Comparison of ENCODE assay signal across 28 cellular contexts in genomic region chr11:64078905-64079304, GRCh38. TPM values are rescaled to one million over a fixed set of nuclear protein-coding genes. Genes with fewer than 3 reads are reported as not detected.
"Had no signal": no experiment of that assay in that cellular context is flagged by ENCODE, and none has a peak within 500 bp of the region (broad histone marks: within the 10 kb centered on the region; RNA-seq: fewer than 3 reads in every experiment).

No MANE protein-coding gene starts in this region.

- H3K36me3 Mint-ChIP-seq: activated CD4-positive, alpha-beta memory T cell treated with anti-CD3 and anti-CD28 coated beads for 36 hours; activated naive CD4-positive, alpha-beta T cell treated with anti-CD3 and anti-CD28 coated beads, Interleukin-2, amount 10 ng/mL, durations not matched to agents 7 days and 5 days; activated naive CD8-positive, alpha-beta T cell treated with anti-CD3 and anti-CD28 coated beads, Interleukin-2, amount 10 ng/mL, durations not matched to agents 7 days and 5 days; natural killer cell had no signal

- H3K27me3 ChIP-seq: esophagus squamous epithelium, heart right ventricle, neutrophil, right lobe of liver, thyroid gland, upper lobe of left lung, vagina had no signal

- H3K27ac ChIP-seq: epithelial cell of prostate, esophagus squamous epithelium, heart right ventricle, neutrophil, right lobe of liver, thyroid gland, upper lobe of left lung, vagina had no signal

- H3K27me3 Mint-ChIP-seq: activated CD4-positive, alpha-beta memory T cell treated with anti-CD3 and anti-CD28 coated beads for 36 hours; activated CD4-positive, alpha-beta T cell treated with anti-CD3 and anti-CD28 coated beads, Interleukin-2, amount 10 ng/mL, durations not matched to agents 24 days and 14 days; activated naive CD8-positive, alpha-beta T cell treated with anti-CD3 and anti-CD28 coated beads, Interleukin-2, amount 10 ng/mL, durations not matched to agents 7 days and 5 days; activated T-cell treated with anti-CD3 and anti-CD28 coated beads, Interleukin-2, amount 50 U/mL, for 24 hours; central memory CD8-positive, alpha-beta T cell had no signal

- H3K9me3 ChIP-seq: esophagus squamous epithelium, heart right ventricle, neutrophil, right lobe of liver, thyroid gland, upper lobe of left lung, vagina had no signal

- H3K9me3 Mint-ChIP-seq: activated CD4-positive, alpha-beta memory T cell treated with anti-CD3 and anti-CD28 coated beads for 36 hours; activated CD4-positive, alpha-beta T cell treated with anti-CD3 and anti-CD28 coated beads, Interleukin-2, amount 10 ng/mL, durations not matched to agents 24 days and 14 days; activated naive CD4-positive, alpha-beta T cell treated with anti-CD3 and anti-CD28 coated beads, Interleukin-2, amount 10 ng/mL, durations not matched to agents 7 days and 5 days; activated naive CD8-positive, alpha-beta T cell treated with anti-CD3 and anti-CD28 coated beads, Interleukin-2, amount 10 ng/mL, durations not matched to agents 7 days and 5 days; activated T-cell treated with anti-CD3 and anti-CD28 coated beads, Interleukin-2, amount 50 U/mL, for 24 hours; central memory CD8-positive, alpha-beta T cell; natural killer cell had no signal

- H3K4me3 Mint-ChIP-seq: activated CD4-positive, alpha-beta memory T cell treated with anti-CD3 and anti-CD28 coated beads for 36 hours; activated CD4-positive, alpha-beta T cell treated with anti-CD3 and anti-CD28 coated beads, Interleukin-2, amount 10 ng/mL, durations not matched to agents 24 days and 14 days; activated naive CD4-positive, alpha-beta T cell treated with anti-CD3 and anti-CD28 coated beads, Interleukin-2, amount 10 ng/mL, durations not matched to agents 7 days and 5 days; activated naive CD8-positive, alpha-beta T cell treated with anti-CD3 and anti-CD28 coated beads, Interleukin-2, amount 10 ng/mL, durations not matched to agents 7 days and 5 days; activated T-cell treated with anti-CD3 and anti-CD28 coated beads, Interleukin-2, amount 50 U/mL, for 24 hours; central memory CD8-positive, alpha-beta T cell; natural killer cell had no signal

- H3K36me3 ChIP-seq: esophagus squamous epithelium, heart right ventricle, neutrophil, right lobe of liver, thyroid gland, upper lobe of left lung, vagina had no signal

- DNase-seq: activated CD4-positive, alpha-beta memory T cell treated with anti-CD3 and anti-CD28 coated beads for 36 hours; activated CD4-positive, alpha-beta T cell treated with anti-CD3 and anti-CD28 coated beads, Interleukin-2, amount 10 ng/mL, durations not matched to agents 24 days and 14 days; activated CD4-positive, CD25-positive, alpha-beta regulatory T cell treated with anti-CD3 and anti-CD28 coated beads, Interleukin-2, amount 50 U/mL, for 72 hours; activated CD8-positive, alpha-beta memory T cell treated with anti-CD3 and anti-CD28 coated beads, Interleukin-2, amount 50 U/mL, for 48 hours; activated gamma-delta T cell; activated naive CD4-positive, alpha-beta T cell treated with anti-CD3 and anti-CD28 coated beads, Interleukin-2, amount 10 ng/mL, durations not matched to agents 7 days and 5 days; activated naive CD8-positive, alpha-beta T cell treated with anti-CD3 and anti-CD28 coated beads, Interleukin-2, amount 10 ng/mL, durations not matched to agents 7 days and 5 days; activated T-cell treated with anti-CD3 and anti-CD28 coated beads, Interleukin-2, amount 50 U/mL, for 24 hours; dermis blood vessel endothelial cell; effector CD8-positive, alpha-beta T cell; esophagus squamous epithelium; foreskin melanocyte; midbrain; natural killer cell; right lobe of liver; stimulated activated CD4-positive, alpha-beta T cell treated with anti-CD3 and anti-CD28 coated beads, Interleukin-2, amount 100 ng/mL, for 48 hours; stimulated activated naive CD8-positive, alpha-beta T cell treated with anti-CD3 and anti-CD28 coated beads, Interleukin-15, Interleukin-2, amounts not matched to agents 100 U/mL and 50 U/mL, for 24 hours; T-helper 9 cell; thyroid gland had no signal

- H3K4me1 ChIP-seq: right lobe of liver, thyroid gland, upper lobe of left lung had no signal

- ATAC-seq: natural killer cell; right lobe of liver; stimulated activated naive CD8-positive, alpha-beta T cell treated with anti-CD3 and anti-CD28 coated beads, Interleukin-15, Interleukin-2, amounts not matched to agents 100 U/mL and 50 U/mL, for 24 hours had no signal

- H3K27ac Mint-ChIP-seq: activated CD4-positive, alpha-beta memory T cell treated with anti-CD3 and anti-CD28 coated beads for 36 hours; activated CD4-positive, alpha-beta T cell treated with anti-CD3 and anti-CD28 coated beads, Interleukin-2, amount 10 ng/mL, durations not matched to agents 24 days and 14 days; activated naive CD4-positive, alpha-beta T cell treated with anti-CD3 and anti-CD28 coated beads, Interleukin-2, amount 10 ng/mL, durations not matched to agents 7 days and 5 days; activated naive CD8-positive, alpha-beta T cell treated with anti-CD3 and anti-CD28 coated beads, Interleukin-2, amount 10 ng/mL, durations not matched to agents 7 days and 5 days; activated T-cell treated with anti-CD3 and anti-CD28 coated beads, Interleukin-2, amount 50 U/mL, for 24 hours; natural killer cell had no signal

- H3K4me1 Mint-ChIP-seq: natural killer cell had no signal

- H3K4me3 ChIP-seq: esophagus squamous epithelium, heart right ventricle, right lobe of liver, thyroid gland, upper lobe of left lung, vagina had no signal

RNA-seq across cellular contexts. Expression of gene FLRT1, which starts 43.2 kb away (rescaled TPM):
- total RNA-seq: activated CD4-positive, alpha-beta T cell treated with anti-CD3 and anti-CD28 coated beads, Interleukin-2, amount 10 ng/mL, durations not matched to agents 24 days and 14 days; activated CD8-positive, alpha-beta memory T cell treated with anti-CD3 and anti-CD28 coated beads for 36 hours; activated naive CD8-positive, alpha-beta T cell treated with anti-CD3 and anti-CD28 coated beads, Interleukin-2, amount 10 ng/mL, durations not matched to agents 7 days and 5 days; dermis blood vessel endothelial cell; glomerular endothelial cell; natural killer cell; T-helper 1 cell treated with Interleukin-12 subunit alpha and Interleukin-12 subunit beta and Interleukin-4 antibody, amounts not matched to agents 30 ng/mL and 1 ng/mL, for 36 hours had no signal
